Comparison of ENCODE assay signal across 23 cellular contexts in the genomic region with DNA sequence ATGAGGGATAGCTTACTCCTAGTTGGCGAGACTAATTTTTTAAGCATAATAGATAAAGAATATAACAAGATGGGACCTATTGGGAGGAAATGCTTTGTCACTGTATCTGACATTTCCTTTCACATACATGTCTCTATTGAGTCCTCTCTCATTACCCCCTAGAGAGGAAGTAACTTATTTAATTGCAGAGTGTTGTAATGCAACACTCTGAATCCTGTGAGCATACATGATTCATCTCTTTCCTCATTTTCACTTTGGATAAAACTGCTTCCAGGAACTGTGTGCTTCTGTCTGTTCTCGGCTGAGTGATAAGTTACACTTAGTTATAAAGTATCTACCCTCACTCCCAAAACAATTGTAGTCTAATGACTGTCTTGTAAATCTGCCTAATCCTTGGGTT.
A peak's percentile ranks its signal among the peaks of the same experiment; 100 is the strongest.
DNase-seq lines count a peak whose midpoint lies in the region; ATAC-seq, FAIRE-seq and TF ChIP-seq lines count a peak whose summit lies in the region.
"Had no signal": no experiment of that assay in that cellular context is flagged by ENCODE, and none has a peak within 500 bp of the region (broad histone marks: within the 10 kb centered on the region; RNA-seq: fewer than 3 reads in every experiment).

No MANE protein-coding gene starts in this region.

- DNase-seq in A172 (ENCODE audit: low spot score) (peak; percentile 6), RWPE2 (ENCODE audit: low spot score) (no peak), fibroblast of villous mesenchyme (ENCODE audit: low read depth) (peak; percentile 0), D721Med (ENCODE audit: insufficient read length, low spot score) (no peak)
- DNase-seq: activated CD4-positive, alpha-beta memory T cell treated with anti-CD3 and anti-CD28 coated beads, Interleukin-2, amount 10 ng/mL, durations not matched to agents 7 days and 5 days; activated naive CD8-positive, alpha-beta T cell treated with anti-CD3 and anti-CD28 coated beads, Interleukin-2, amount 50 U/mL, for 24 hours; activated T-cell treated with anti-CD3 and anti-CD28 coated beads, Interleukin-2, amount 50 U/mL, for 72 hours; caudate nucleus; effector CD4-positive, alpha-beta T cell; naive thymus-derived CD8-positive, alpha-beta T cell; NCI-H2081 treated with DMSO at 0.1 percent for 48 hours; NCI-H69; posterior cingulate gyrus; RPMI8226; stimulated activated naive CD4-positive, alpha-beta T cell; trophoblast cell had no signal

- no peak overlapping the region for H3K9ac ChIP-seq in HUES48 (ENCODE audit: low read depth, low read length)

- H3K36me3 ChIP-seq in HUES48 (ENCODE audit: control insufficient read depth, insufficient read depth, low read length) (no peaks in the 10 kb centered on the region), RWPE2 (ENCODE audit: low read depth) (no peaks in the 10 kb centered on the region)
- H3K36me3 ChIP-seq: gastroesophageal sphincter had no signal

- peaks cover 36% of the 10 kb centered on the region for H3K4me1 ChIP-seq in HUES48 (ENCODE audit: control insufficient read depth, insufficient read depth, low read length)
- H3K4me1 ChIP-seq in RWPE2 (ENCODE audit: insufficient read depth, poor library complexity, severe bottlenecking): peaks cover 5% of the 10 kb centered on the region
- H3K4me1 ChIP-seq: gastroesophageal sphincter had no signal

- TF ChIP-seq CTCF in RWPE2 (IDR thresholded peaks at IDR 0.05; ENCODE audit: poor library complexity, severe bottlenecking) (no peak), fibroblast of villous mesenchyme (IDR thresholded peaks at IDR 0.05; ENCODE audit: insufficient read depth, low read depth, low read length) (no peak), D721Med (IDR thresholded peaks at IDR 0.05; ENCODE audit: insufficient read depth, missing control alignments) (no peak)

- no peaks in the 10 kb centered on the region for H3K27me3 ChIP-seq in HUES48 (ENCODE audit: control insufficient read depth, insufficient read depth, low read length)
- H3K27me3 ChIP-seq in RWPE2 (ENCODE audit: insufficient read depth, poor library complexity, severe bottlenecking): no peaks in the 10 kb centered on the region
- H3K27me3 ChIP-seq: gastroesophageal sphincter had no signal

- no peak overlapping the region for H3K4me3 ChIP-seq in HUES48 (ENCODE audit: low read depth, low read length)
- no peak overlapping the region for H3K4me3 ChIP-seq in RWPE2 (ENCODE audit: severe bottlenecking)
- H3K4me3 ChIP-seq in fibroblast of villous mesenchyme (ENCODE audit: low read depth, low read length): no peak overlapping the region
- H3K4me3 ChIP-seq: gastroesophageal sphincter, lung had no signal

- peak; percentile 48; the same call in 1 of the 3 replicates for ATAC-seq in RWPE2 (ENCODE audit: low read depth)
- no peak for ATAC-seq in GM19452 (IDR thresholded peaks at IDR 0.05; ENCODE audit: unreplicated experiment)
- ATAC-seq in GM21515 (IDR thresholded peaks at IDR 0.05; ENCODE audit: unreplicated experiment): no peak
- ATAC-seq in GM21423 (IDR thresholded peaks at IDR 0.05; ENCODE audit: unreplicated experiment): no peak
- ATAC-seq: activated naive CD8-positive, alpha-beta T cell treated with anti-CD3 and anti-CD28 coated beads, Interleukin-2, amount 50 U/mL, for 24 hours; activated T-cell treated with anti-CD3 and anti-CD28 coated beads, Interleukin-2, amount 50 U/mL, for 72 hours; gastroesophageal sphincter; naive thymus-derived CD8-positive, alpha-beta T cell had no signal

- FAIRE-seq in D721Med (lab: Jason Lieb, UNC): no peak
- FAIRE-seq: A204.1 had no signal

- H3K27ac ChIP-seq in HUES48 (ENCODE audit: low read depth, low read length) (peak overlapping the region; percentile 67), RWPE2 (ENCODE audit: poor library complexity, severe bottlenecking) (no peak overlapping the region)
- H3K27ac ChIP-seq: gastroesophageal sphincter had no signal

- peaks cover 2% of the 10 kb centered on the region for H3K9me3 ChIP-seq in HUES48 (ENCODE audit: control insufficient read depth, insufficient read depth, low read length)
- peaks cover 1% of the 10 kb centered on the region for H3K9me3 ChIP-seq in RWPE2 (ENCODE audit: severe bottlenecking)
- H3K9me3 ChIP-seq: gastroesophageal sphincter had no signal

Comparison
In these comparisons a context has a peak if more than half of its experiments do, and no peak if none do; other contexts are left out.
1. DNase-seq: peak in A172 (single experiment) and fibroblast of villous mesenchyme (single experiment); none in RWPE2 (single experiment) and D721Med (single experiment).